Comparison of ENCODE assay signal across 8 cellular contexts in the genomic region with DNA sequence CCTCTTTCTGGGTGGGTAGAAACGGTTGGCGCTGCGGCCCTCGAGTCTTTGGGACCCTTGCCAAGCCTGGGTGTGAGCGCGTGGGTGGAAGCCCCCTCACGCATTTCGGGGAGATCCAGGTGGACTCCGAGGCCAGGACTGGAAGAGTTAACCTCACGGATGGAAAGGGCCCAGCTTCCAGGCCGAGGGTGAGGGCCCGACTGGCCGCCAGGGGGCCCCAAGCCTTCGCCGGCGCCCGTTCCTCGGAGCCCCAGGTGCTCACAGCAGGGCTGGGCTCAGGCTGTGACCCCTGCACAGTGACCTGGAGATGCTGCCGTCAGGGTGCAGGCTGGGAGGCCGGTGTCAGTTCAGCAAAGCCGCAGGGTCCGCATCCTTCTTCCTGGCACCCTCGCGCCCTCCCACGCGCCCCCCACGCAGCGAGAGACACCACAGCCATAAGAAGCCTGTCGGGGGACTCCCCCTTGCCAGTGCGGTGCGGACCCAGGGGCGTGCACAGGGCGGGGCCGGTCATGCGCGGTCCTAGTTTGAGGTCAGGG. TPM values are rescaled to one million over a fixed set of nuclear protein-coding genes. Genes with fewer than 3 reads are reported as not detected.
DNase-seq lines count a peak whose midpoint lies in the region; ATAC-seq and TF ChIP-seq lines count a peak whose summit lies in the region.

No MANE protein-coding gene starts in this region.

- H3K36me3 Mint-ChIP-seq in GM23338 (ENCODE audit: low read depth): no peaks in the 10 kb centered on the region
- no peaks in the 10 kb centered on the region for H3K36me3 Mint-ChIP-seq in WTC11

- CTCF ChIA-PET in WTC11 (lab: Charles Lee): interaction anchor here (0.6 to 2.0 kb wide), 17 partner anchors 11 to 222 kb away, joined by 3 to 15 read pairs (median 4); partner anchors contain the start of genes GRK1 and TMEM255B
- CTCF ChIA-PET in mammary epithelial cell (lab: Charles Lee; ENCODE audit: low non-redundant PET): no interaction called here

- H3K4me1 ChIP-seq in DND-41 (ENCODE audit: insufficient read depth, low read length) (no peaks in the 10 kb centered on the region), GM23338 (ENCODE audit: insufficient read depth) (0 out of 2 replicates have a peak, but pooled peaks cover 4% of the 10 kb centered on the region), MM.1S (ENCODE audit: low read length) (no peaks in the 10 kb centered on the region), mammary epithelial cell (ENCODE audit: insufficient read depth, low read length) (peaks cover 10% of the 10 kb centered on the region)

- no peak overlapping the region for H3K27ac Mint-ChIP-seq in GM23338
- no peak overlapping the region for H3K27ac Mint-ChIP-seq in WTC11

- H3K79me2 ChIP-seq in DND-41 (ENCODE audit: insufficient read depth, low read length) (no peaks in the 10 kb centered on the region), GM23338 (replicated peaks; ENCODE audit: insufficient read depth) (no peaks in the 10 kb centered on the region), MM.1S (ENCODE audit: low read length) (no peaks in the 10 kb centered on the region), mammary epithelial cell (ENCODE audit: insufficient read depth, low read length) (no peaks in the 10 kb centered on the region)

- peaks cover 10% of the 10 kb centered on the region; the same call in 2 of the 3 replicates for H3K4me1 Mint-ChIP-seq in GM23338
- no peaks in the 10 kb centered on the region; the same call in 1 of the 2 replicates for H3K4me1 Mint-ChIP-seq in WTC11

- 2% methylated on average over 19 of the region's 36 CpGs for WGBS in mammary epithelial cell (ENCODE audit: low coverage, missing lambda C conversion rate)

- no peak overlapping the region for H3K27ac ChIP-seq in DND-41 (ENCODE audit: low read length)
- no peak overlapping the region for H3K27ac ChIP-seq in GM23338 (ENCODE audit: low read depth)
- peak overlapping the region; percentile 37; the same call in 1 of the 2 replicates for H3K27ac ChIP-seq in MM.1S (ENCODE audit: low read length)
- H3K27ac ChIP-seq in mammary epithelial cell (ENCODE audit: insufficient read depth, low read depth, low read length): no peak overlapping the region

- H3K4me3 ChIP-seq in DND-41 (ENCODE audit: low read depth in 1 of 2, low read length in 2 of 2) (no peak overlapping the region), GM23338 (peak overlapping the region; percentile 76), MM.1S (ENCODE audit: low read length) (peak overlapping the region; percentile 53), mammary epithelial cell (replicated peaks in 1 of 3; ENCODE audit: insufficient read depth in 1 of 3, low read depth in 2 of 3, low read length in 3 of 3) (peak overlapping the region; percentile 3 to 54 (median 44))

- TF ChIP-seq CTCF in DND-41 (IDR thresholded peaks at IDR 0.05; ENCODE audit: borderline replicate concordance, extremely low read depth, low read length, poor library complexity, severe bottlenecking): peak; percentile 62
- TF ChIP-seq CTCF in GM23338 (conservative IDR thresholded peaks at IDR 0.05; ENCODE audit: low read depth in 2 of 2): peak; percentile 73 to 83
- TF ChIP-seq CTCF in MM.1S (IDR thresholded peaks at IDR 0.05; ENCODE audit: low read length): peak; percentile 87
- TF ChIP-seq CTCF in WTC11 (IDR thresholded peaks at IDR 0.05): peak; percentile 75
- TF ChIP-seq CTCF in mammary epithelial cell (conservative IDR thresholded peaks at IDR 0.05 in 1 of 2, IDR thresholded peaks at IDR 0.05 in 1 of 2; ENCODE audit: extremely low read depth in 1 of 2, insufficient read depth in 1 of 2, low read depth in 1 of 2, low read length in 2 of 2): peak; percentile 67 to 92

- H4K20me1 ChIP-seq in DND-41 (ENCODE audit: insufficient read depth, low read length): peaks cover 10% of the 10 kb centered on the region; the same call in 1 of the 2 replicates
- no peaks in the 10 kb centered on the region for H4K20me1 ChIP-seq in GM23338 (replicated peaks; ENCODE audit: insufficient read depth)
- H4K20me1 ChIP-seq in MM.1S (ENCODE audit: insufficient read depth, low read length): no peaks in the 10 kb centered on the region
- H4K20me1 ChIP-seq in mammary epithelial cell (ENCODE audit: insufficient read depth, low read length): no peaks in the 10 kb centered on the region

- POLR2A ChIA-PET in WTC11 (lab: Charles Lee): no interaction called here

- DNase-seq in DND-41 (peak; percentile 24), GM23338 (ENCODE audit: low spot score) (peak; percentile 83), MM.1S (peak; percentile 82), WTC11 (ENCODE audit: low spot score) (peak; percentile 76), mammary epithelial cell (peak; percentile 61), iris pigment epithelial cell (ENCODE audit: low read depth) (peak; percentile 60), NOMO-1 treated with dmso at 0.1 percent for 144 hours (lab: John Stamatoyannopoulos, UW; ENCODE audit: unreplicated experiment) (no peak)
- DNase-seq in stimulated activated CD4-positive, alpha-beta T cell treated with anti-CD3 and anti-CD28 coated beads, Interleukin-15, amount 100 ng/mL, for 1 hour (ENCODE audit: low read depth in 1 of 2, low spot score in 1 of 2): peak; percentile 80 to 89

- dilution Hi-C loops in mammary epithelial cell (cut with HindIII; ENCODE audit: low sequenced_read_pairs): no loop called here

- H3K9me3 Mint-ChIP-seq in GM23338 (peaks cover 5% of the 10 kb centered on the region; the same call in 2 of the 3 replicates), WTC11 (no peaks in the 10 kb centered on the region)

- intact Hi-C loops in mammary epithelial cell (cut with micrococcal nuclease): no loop called here

- H3K36me3 ChIP-seq in DND-41 (ENCODE audit: insufficient read depth, low read length) (no peaks in the 10 kb centered on the region), GM23338 (ENCODE audit: insufficient read depth) (no peaks in the 10 kb centered on the region), MM.1S (replicated peaks; ENCODE audit: insufficient read depth, low read length) (no peaks in the 10 kb centered on the region), mammary epithelial cell (ENCODE audit: insufficient read depth, low read length) (no peaks in the 10 kb centered on the region)

- H3K9me3 ChIP-seq in DND-41 (ENCODE audit: insufficient read depth, low read length, severe bottlenecking) (no peaks in the 10 kb centered on the region), MM.1S (replicated peaks; ENCODE audit: insufficient read depth, low read length) (no peaks in the 10 kb centered on the region), mammary epithelial cell (replicated peaks; ENCODE audit: insufficient read depth, low read length) (no peaks in the 10 kb centered on the region)

- H3K9ac ChIP-seq in DND-41 (ENCODE audit: low read depth, low read length) (no peak overlapping the region), MM.1S (ENCODE audit: low read length) (peak overlapping the region; percentile 20; the same call in 1 of the 2 replicates), mammary epithelial cell (ENCODE audit: insufficient read depth, low read length) (no peak overlapping the region)

- ATAC-seq in DND-41 (ENCODE audit: insufficient read depth, low read depth) (peak; percentile 76), GM23338 (peak; percentile 98), WTC11 (peak; percentile 96)

- no peaks in the 10 kb centered on the region for H3K27me3 ChIP-seq in DND-41 (ENCODE audit: insufficient read depth, low read length, poor library complexity)
- H3K27me3 ChIP-seq in GM23338 (ENCODE audit: insufficient read depth): no peaks in the 10 kb centered on the region
- H3K27me3 ChIP-seq in MM.1S (replicated peaks; ENCODE audit: insufficient read depth, low read length): peaks cover 13% of the 10 kb centered on the region
- peaks cover 6% of the 10 kb centered on the region for H3K27me3 ChIP-seq in mammary epithelial cell (ENCODE audit: insufficient read depth, low read length)

- no peak overlapping the region for H2AFZ ChIP-seq in DND-41 (ENCODE audit: low read depth, low read length)
- peak overlapping the region; percentile 88; the same call in 1 of the 2 replicates for H2AFZ ChIP-seq in GM23338
- peak overlapping the region; percentile 74 for H2AFZ ChIP-seq in MM.1S (ENCODE audit: low read length)
- H2AFZ ChIP-seq in mammary epithelial cell (ENCODE audit: low read depth, low read length): peak overlapping the region; percentile 80

- H3K27me3 Mint-ChIP-seq in GM23338 (ENCODE audit: insufficient read depth, low read depth, poor library complexity) (peaks cover 10% of the 10 kb centered on the region), WTC11 (ENCODE audit: low read depth) (peaks cover 16% of the 10 kb centered on the region)

- no TSS peak for BruUV-seq in mammary epithelial cell (replicated peaks; lab: Mats Ljungman, UMichigan)

- H3K4me3 Mint-ChIP-seq in GM23338 (peak overlapping the region; percentile 68), WTC11 (peak overlapping the region; percentile 55)

- H3F3A ChIP-seq in GM23338 (replicated peaks; ENCODE audit: low read depth) (0 out of 2 replicates have a peak, but pooled peaks cover 4% of the 10 kb centered on the region), MM.1S (ENCODE audit: insufficient read depth, low read length) (peaks cover 3% of the 10 kb centered on the region; the same call in 1 of the 2 replicates)

- no peak overlapping the region for H3K4me2 ChIP-seq in DND-41 (ENCODE audit: insufficient read depth, low read length)
- H3K4me2 ChIP-seq in GM23338: peak overlapping the region; percentile 81
- H3K4me2 ChIP-seq in MM.1S (ENCODE audit: low read depth, low read length): peak overlapping the region; percentile 59
- H3K4me2 ChIP-seq in mammary epithelial cell (ENCODE audit: insufficient read depth, low read depth, low read length): peak overlapping the region; percentile 91

- H3K9me2 ChIP-seq in GM23338 (ENCODE audit: insufficient read depth) (peaks cover 7% of the 10 kb centered on the region; the same call in 1 of the 2 replicates), MM.1S (replicated peaks; ENCODE audit: insufficient read depth, low read length) (no peaks in the 10 kb centered on the region)

- in situ Hi-C loops in mammary epithelial cell (cut with MboI; ENCODE audit: low sequenced_read_pairs in 2 of 2): no loop called here

TF ChIP-seq in GM23338, 12 proteins besides CTCF, POLR2A, EP300 and RAD21 (continues in another document):
- peak; percentile 43; the same call in 1 of the 2 replicates for TF ChIP-seq POLR2AphosphoS5 (IDR thresholded peaks at IDR 0.05; ENCODE audit: low read depth)

RNA-seq across cellular contexts. Expression of gene TMEM255B, which starts 34.2 kb away (rescaled TPM):
- total RNA-seq in GM23338 (2014; rRNA removed; shearing (Covaris generic)): 0.69 and 0.82 TPM in 2 replicates
- polyA plus RNA-seq in GM23338 (2016; fragmentation: Nextera tagmentation; extraction: Ambion mirVana): 4.0 and 4.4 TPM in 2 replicates
- total RNA-seq in WTC11 (2021): 4.7 to 5.9 TPM (median 4.8 TPM) in 3 replicates
- total RNA-seq in mammary epithelial cell: 10 to 100 TPM in 1 of 2 donors, 1 to 10 TPM in 1; 4.2 to 19.0 TPM
- 8.6 TPM for polyA plus RNA-seq in mammary epithelial cell
- polyA minus RNA-seq in mammary epithelial cell: 4.3 TPM

RNA-seq across cellular contexts. Expression of gene GRK1, which starts 57.8 kb away (rescaled TPM):
- 0.27 TPM in 1 of 2 replicates, not detected in the other for total RNA-seq in GM23338 (2014; rRNA removed; shearing (Covaris generic))
- not detected in 2 replicates for polyA plus RNA-seq in GM23338 (2016; fragmentation: Nextera tagmentation; extraction: Ambion mirVana)
- 0.11 to 0.21 TPM (median 0.17 TPM) in 3 replicates for total RNA-seq in WTC11 (2021)
- under 1 TPM in 1 of 2 donors, not detected in 1; 0.50 TPM for total RNA-seq in mammary epithelial cell
- polyA plus RNA-seq in mammary epithelial cell: not detected
- not detected for polyA minus RNA-seq in mammary epithelial cell

Comparison
In these comparisons a context has a peak if more than half of its experiments do, and no peak if none do; other contexts are left out.
1. H3K4me3 ChIP-seq: peak in GM23338 (single experiment), MM.1S (single experiment) and mammary epithelial cell (3 of 3); none in DND-41 (0 of 2).
2. Peak in every context shown above with its lines, with median percentiles within 50 percentile points of each other: ATAC-seq and CTCF ChIP-seq.